ENCODE assay signal across 12 cellular contexts in genomic region chr5:157528036-157528632, GRCh38. TPM values are rescaled to one million over a fixed set of nuclear protein-coding genes. Genes with fewer than 3 reads are reported as not detected.
DNase-seq lines count a peak whose midpoint lies in the region; ATAC-seq and TF ChIP-seq lines count a peak whose summit lies in the region.
"Had no signal": no experiment of that assay in that cellular context is flagged by ENCODE, and none has a peak within 500 bp of the region (broad histone marks: within the 10 kb centered on the region; RNA-seq: fewer than 3 reads in every experiment).

No MANE protein-coding gene starts in this region.

- peaks cover 58% of the 10 kb centered on the region for H3K36me3 Mint-ChIP-seq in stimulated activated memory B cell treated with anti-CD40 and anti-IgM and Interleukin-4, amounts not matched to agents 10 μg/mL and 1 μg/mL and 100 μg/mL, for 72 hours

- no peak overlapping the region for H3K9ac ChIP-seq in colonic mucosa (ENCODE audit: low read depth in 2 of 2, low read length in 2 of 2)

- peak overlapping the region; percentile 48 for H3K27ac ChIP-seq in colonic mucosa
- H3K27ac ChIP-seq: breast epithelium had no signal

- no peak overlapping the region for H3K4me3 ChIP-seq in colonic mucosa
- H3K4me3 ChIP-seq: breast epithelium had no signal

- no peaks in the 10 kb centered on the region for H3K27me3 ChIP-seq in colonic mucosa
- H3K27me3 ChIP-seq: breast epithelium had no signal

- no peak overlapping the region for H3K4me3 Mint-ChIP-seq in stimulated activated memory B cell treated with anti-CD40 and anti-IgM and Interleukin-4, amounts not matched to agents 10 μg/mL and 1 μg/mL and 100 μg/mL, for 72 hours

- DNase-seq in NCI-H82 (lab: John Stamatoyannopoulos, UW) (peak; percentile 57), NCI-H82 treated with DMSO at 0.1 percent for 48 hours (lab: John Stamatoyannopoulos, UW; ENCODE audit: unreplicated experiment) (no peak), colonic mucosa (peak; percentile 43), left kidney (ENCODE audit: low read depth, low spot score) (peak; percentile 91)
- DNase-seq: 8988T; activated T-cell treated with anti-CD3 and anti-CD28 coated beads, Interleukin-2, amount 50 U/mL, for 48 hours; substantia nigra had no signal

- H3K36me3 ChIP-seq in colonic mucosa: no peaks in the 10 kb centered on the region
- H3K36me3 ChIP-seq: breast epithelium had no signal

- no peaks in the 10 kb centered on the region for H3K9me3 ChIP-seq in colonic mucosa
- H3K9me3 ChIP-seq: breast epithelium had no signal

- no peaks in the 10 kb centered on the region for H3K27me3 Mint-ChIP-seq in stimulated activated memory B cell treated with anti-CD40 and anti-IgM and Interleukin-4, amounts not matched to agents 10 μg/mL and 1 μg/mL and 100 μg/mL, for 72 hours

- intact Hi-C loops in colonic mucosa (cut with DNase I): no loop called here

- peaks cover 66% of the 10 kb centered on the region for H3K4me1 Mint-ChIP-seq in stimulated activated memory B cell treated with anti-CD40 and anti-IgM and Interleukin-4, amounts not matched to agents 10 μg/mL and 1 μg/mL and 100 μg/mL, for 72 hours

- peaks cover 4% of the 10 kb centered on the region for H3K9me3 Mint-ChIP-seq in stimulated activated memory B cell treated with anti-CD40 and anti-IgM and Interleukin-4, amounts not matched to agents 10 μg/mL and 1 μg/mL and 100 μg/mL, for 72 hours

- no peaks in the 10 kb centered on the region for H3K4me1 ChIP-seq in colonic mucosa
- H3K4me1 ChIP-seq: breast epithelium had no signal

- peak overlapping the region; percentile 74 for H3K27ac Mint-ChIP-seq in stimulated activated memory B cell treated with anti-CD40 and anti-IgM and Interleukin-4, amounts not matched to agents 10 μg/mL and 1 μg/mL and 100 μg/mL, for 72 hours

- no peak for TF ChIP-seq CTCF in colonic mucosa (IDR thresholded peaks at IDR 0.05)

- no peak for ATAC-seq in stimulated activated memory B cell treated with anti-CD40 and anti-IgM and Interleukin-4, amounts not matched to agents 10 μg/mL and 1 μg/mL and 100 μg/mL, for 72 hours
- ATAC-seq in HG02798 (IDR thresholded peaks at IDR 0.05; ENCODE audit: poor library complexity, unreplicated experiment) (no peak), HG02623 (IDR thresholded peaks at IDR 0.05; ENCODE audit: unreplicated experiment) (no peak), HG03457 (IDR thresholded peaks at IDR 0.05; ENCODE audit: unreplicated experiment) (no peak)

RNA-seq across cellular contexts. Expression of gene ADAM19, which starts 47.4 kb away (rescaled TPM):
- total RNA-seq in colonic mucosa: 10 to 100 TPM in 1 of 2 donors, 1 to 10 TPM in 1; 2.9 to 12.8 TPM
